Comparison of ENCODE assay signal across 1 cellular context in genomic region chr5:132641841-132642240, GRCh38.
TF ChIP-seq lines count a peak whose summit lies in the region.

No MANE protein-coding gene starts in this region.

TF ChIP-seq in GM12878, 131 proteins besides CTCF, POLR2A, EP300 and RAD21:
- TF ChIP-seq SRF (IDR thresholded peaks at IDR 0.05; ENCODE audit: low read depth in 2 of 2, low read length in 2 of 2) (no peak), EGR1 (IDR thresholded peaks at IDR 0.05; ENCODE audit: borderline replicate concordance in 1 of 2, low read depth in 2 of 2, low read length in 2 of 2) (no peak), SMARCA5 (IDR thresholded peaks at IDR 0.05) (no peak), SP1 (IDR thresholded peaks at IDR 0.05; ENCODE audit: low read depth, low read length) (no peak), SMAD1 (IDR thresholded peaks at IDR 0.05; ENCODE audit: low read depth, partially characterized antibody) (no peak), ZNF207 (IDR thresholded peaks at IDR 0.05; ENCODE audit: borderline replicate concordance) (no peak), NFIC (IDR thresholded peaks at IDR 0.05; ENCODE audit: low read depth, low read length) (no peak), ZNF217 (IDR thresholded peaks at IDR 0.05) (no peak), ZBTB40 (IDR thresholded peaks at IDR 0.05; ENCODE audit: borderline replicate concordance) (no peak), TCF3 (IDR thresholded peaks at IDR 0.05; ENCODE audit: borderline replicate concordance, insufficient read depth, low read depth, low read length) (no peak), GATAD2B (conservative IDR thresholded peaks at IDR 0.05; ENCODE audit: low read depth) (no peak)
- TF ChIP-seq, protein P1, sequence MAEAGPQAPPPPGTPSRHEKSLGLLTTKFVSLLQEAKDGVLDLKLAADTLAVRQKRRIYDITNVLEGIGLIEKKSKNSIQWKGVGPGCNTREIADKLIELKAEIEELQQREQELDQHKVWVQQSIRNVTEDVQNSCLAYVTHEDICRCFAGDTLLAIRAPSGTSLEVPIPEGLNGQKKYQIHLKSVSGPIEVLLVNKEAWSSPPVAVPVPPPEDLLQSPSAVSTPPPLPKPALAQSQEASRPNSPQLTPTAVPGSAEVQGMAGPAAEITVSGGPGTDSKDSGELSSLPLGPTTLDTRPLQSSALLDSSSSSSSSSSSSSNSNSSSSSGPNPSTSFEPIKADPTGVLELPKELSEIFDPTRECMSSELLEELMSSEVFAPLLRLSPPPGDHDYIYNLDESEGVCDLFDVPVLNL (IDR thresholded peaks at IDR 0.05; ENCODE audit: low read depth, low read length) = no peak
